Comparison of ENCODE assay signal across 23 cellular contexts in the genomic region with DNA sequence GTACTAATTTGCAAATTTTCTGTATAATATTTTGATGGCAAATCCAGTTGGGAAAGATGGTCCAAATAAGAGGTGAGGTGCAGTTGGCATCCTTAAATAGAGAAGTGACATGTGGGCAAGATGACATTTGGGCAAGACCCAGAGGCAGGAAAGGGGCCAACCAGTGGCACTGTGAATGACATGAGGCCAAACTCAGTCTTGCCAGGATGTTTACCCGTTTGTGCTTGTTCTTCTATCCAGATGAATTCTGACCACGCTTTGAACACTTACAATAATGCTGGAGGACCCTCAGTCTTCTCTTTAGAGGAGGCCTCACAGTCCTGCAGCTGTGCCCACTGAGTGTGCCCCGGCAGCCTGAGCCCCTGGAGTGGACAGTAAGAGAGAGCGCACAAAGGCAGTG. TPM values are rescaled to one million over a fixed set of nuclear protein-coding genes. Genes with fewer than 3 reads are reported as not detected.
DNase-seq lines count a peak whose midpoint lies in the region; ATAC-seq, FAIRE-seq and TF ChIP-seq lines count a peak whose summit lies in the region.
"Had no signal": no experiment of that assay in that cellular context is flagged by ENCODE, and none has a peak within 500 bp of the region (broad histone marks: within the 10 kb centered on the region; RNA-seq: fewer than 3 reads in every experiment).

No MANE protein-coding gene starts in this region.

- no peak for TF ChIP-seq POLR2A in HCT116 (IDR thresholded peaks at IDR 0.05; ENCODE audit: borderline replicate concordance, extremely low read depth, insufficient read depth, insufficient read length)
- no peak for TF ChIP-seq POLR2A in K562 (conservative IDR thresholded peaks at IDR 0.05)

- POLR2A ChIA-PET in HCT116 (lab: Charles Lee), result no interaction called here
- POLR2A ChIA-PET in K562 (lab: Yijun Ruan, JAX), result no interaction called here

- CTCF ChIA-PET in HCT116 (lab: Charles Lee), result no interaction called here
- CTCF ChIA-PET in K562 (lab: Yijun Ruan, JAX; ENCODE audit: low intra/inter-chr PET ratio), result no interaction called here

- TF ChIP-seq RAD21 in HCT116 (IDR thresholded peaks at IDR 0.05; ENCODE audit: low read depth) (no peak), K562 (CRISPR knock-in tag; conservative IDR thresholded peaks at IDR 0.05 in 1 of 2, IDR thresholded peaks at IDR 0.05 in 1 of 2) (no peak)

- ATAC-seq in HCT116 (peak; percentile 49), K562 (no peak; the same call in 2 of the 3 replicates), foreskin keratinocyte (no peak)
- ATAC-seq: activated CD4-positive, CD25-positive, alpha-beta regulatory T cell treated with anti-CD3 and anti-CD28 coated beads, Interleukin-2, amount 50 U/mL, for 24 hours; activated CD8-positive, alpha-beta T cell treated with anti-CD3 and anti-CD28 coated beads, Interleukin-2, amount 10 ng/mL, durations not matched to agents 7 days and 5 days; activated T-cell treated with anti-CD3 and anti-CD28 coated beads, Interleukin-2, amount 50 U/mL, for 4 hours; stimulated activated naive B cell treated with anti-CD40 and anti-IgM and Interleukin-4, amounts not matched to agents 10 μg/mL and 1 μg/mL and 100 μg/mL, for 72 hours had no signal

- in situ Hi-C loops in K562 (cut with MboI), result no loop called here

- TF ChIP-seq CTCF in HCT116 (IDR thresholded peaks at IDR 0.05 in 2 of 3, conservative IDR thresholded peaks at IDR 0.05 in 1 of 3; ENCODE audit: borderline replicate concordance in 1 of 3, insufficient read depth in 1 of 3, low read depth in 2 of 3, low read length in 2 of 3), result no peak
- no peak for TF ChIP-seq CTCF in K562 (IDR thresholded peaks at IDR 0.05 in 2 of 3, conservative IDR thresholded peaks at IDR 0.05 in 1 of 3; ENCODE audit: insufficient read depth in 2 of 3, low read depth in 1 of 3, low read length in 3 of 3)
- TF ChIP-seq CTCF in foreskin keratinocyte (conservative IDR thresholded peaks at IDR 0.05), result no peak

- no peaks in the 10 kb centered on the region for H3K79me2 ChIP-seq in HCT116 (ENCODE audit: insufficient read depth, low read length)
- no peaks in the 10 kb centered on the region for H3K79me2 ChIP-seq in K562 (ENCODE audit: control insufficient read depth, insufficient read depth, low read length)

- H3K27me3 ChIP-seq in HCT116 (ENCODE audit: insufficient read depth, low read length) (no peaks in the 10 kb centered on the region), K562 (ENCODE audit: control insufficient read depth in 2 of 2, insufficient read depth in 2 of 2, low read length in 2 of 2) (peaks cover 8 to 13% of the 10 kb centered on the region in 2 experiments; a peak in 4 of 5 replicates), foreskin keratinocyte (no peaks in the 10 kb centered on the region), skeletal muscle tissue (ENCODE audit: control insufficient read depth in 3 of 3, insufficient read depth in 3 of 3, low read length in 3 of 3) (no peaks in the 10 kb centered on the region), SJCRH30 (no peaks in the 10 kb centered on the region)
- H3K27me3 ChIP-seq: Peyer's patch, right lobe of liver had no signal

- no peaks in the 10 kb centered on the region for H3K9me2 ChIP-seq in HCT116 (ENCODE audit: insufficient read depth)

- H3K36me3 ChIP-seq in HCT116 (ENCODE audit: control insufficient read depth in 1 of 2, insufficient read depth in 2 of 2, low read length in 2 of 2), result no peaks in the 10 kb centered on the region
- no peaks in the 10 kb centered on the region for H3K36me3 ChIP-seq in K562 (ENCODE audit: control insufficient read depth, insufficient read depth, low read length)
- no peaks in the 10 kb centered on the region for H3K36me3 ChIP-seq in skeletal muscle tissue (ENCODE audit: control insufficient read depth in 3 of 3, insufficient read depth in 3 of 3, low read length in 3 of 3)
- no peaks in the 10 kb centered on the region for H3K36me3 ChIP-seq in SJCRH30
- H3K36me3 ChIP-seq: Peyer's patch, right lobe of liver had no signal

- WGBS in K562 (ENCODE audit: insufficient coverage, low coverage, missing lambda C conversion rate), result 12% methylated on average over 4 of the region's 4 CpGs

- H3K4me3 ChIP-seq in HCT116 (replicated peaks in 1 of 2; ENCODE audit: low read depth in 1 of 2, low read length in 2 of 2) (peak overlapping the region in 1 of 2 experiments; percentile 37; a peak in 1 of 4 replicates), K562 (no peak overlapping the region), skeletal muscle tissue (ENCODE audit: low read length in 3 of 3) (no peak overlapping the region), SJCRH30 (no peak overlapping the region)
- H3K4me3 ChIP-seq: Peyer's patch, right lobe of liver had no signal

- no TSS peak for BruUV-seq in HCT116 (replicated peaks; lab: Mats Ljungman, UMichigan)
- BruUV-seq in K562 (replicated peaks; lab: Mats Ljungman, UMichigan), result no TSS peak

- RAD21 ChIA-PET in HCT116 (lab: Charles Lee; ENCODE audit: low non-redundant PET in 1 of 2, low total read pairs in 2 of 2, uncharacterized antibody in 2 of 2, unreplicated experiment in 2 of 2), result no interaction called here

- no peak for TF ChIP-seq EP300 in K562 (IDR thresholded peaks at IDR 0.05; ENCODE audit: low read length)

- H2AFZ ChIP-seq in HCT116 (ENCODE audit: low read depth, low read length, poor library complexity, severe bottlenecking) (peak overlapping the region; percentile 47), K562 (ENCODE audit: low read depth, low read length) (peak overlapping the region; percentile 49; the same call in 1 of the 2 replicates)

- H4K20me1 ChIP-seq in HCT116 (ENCODE audit: insufficient read depth) (no peaks in the 10 kb centered on the region), K562 (replicated peaks; ENCODE audit: control insufficient read depth, insufficient read depth, low read length) (no peaks in the 10 kb centered on the region)

- no peak for DNase-seq in HCT116 (ENCODE audit: low read depth, low spot score)
- no peak for DNase-seq in K562 (ENCODE audit: extremely low read depth in 1 of 4, low spot score in 3 of 4)
- DNase-seq in foreskin keratinocyte, result no peak
- no peak for DNase-seq in NCI-H1694 treated with DMSO at 0.1 percent for 48 hours (lab: John Stamatoyannopoulos, UW)
- no peak for DNase-seq in COLO829 (ENCODE audit: low spot score)
- no peak for DNase-seq in SJCRH30
- no peak for DNase-seq in NOMO-1 treated with DMSO at 0.1 percent for 48 hours (lab: John Stamatoyannopoulos, UW; ENCODE audit: unreplicated experiment)
- DNase-seq: activated CD8-positive, alpha-beta T cell treated with anti-CD3 and anti-CD28 coated beads, Interleukin-2, amount 10 ng/mL, durations not matched to agents 7 days and 5 days; activated naive CD4-positive, alpha-beta T cell treated with anti-CD3 and anti-CD28 coated beads, Interleukin-2, amount 50 U/mL, for 16 hours; activated T-cell treated with anti-CD3 and anti-CD28 coated beads, Interleukin-2, amount 50 U/mL, for 4 hours; DMS79 treated with DMSO at 0.1 percent for 48 hours; islet precursor cell; NCI-H1048; NCI-H2029; right lobe of liver; stimulated activated CD4-positive, alpha-beta T cell treated with anti-CD3 and anti-CD28 coated beads, Interleukin-1b, Interleukin-23, amount 100 ng/mL, for 48 hours; stimulated activated naive B cell treated with anti-CD40 and anti-IgM and Interleukin-4, amounts not matched to agents 10 μg/mL and 1 μg/mL and 100 μg/mL, for 72 hours had no signal

- FAIRE-seq in K562 (lab: Jason Lieb, UNC), result no peak
- FAIRE-seq: GM12892 had no signal

- intact Hi-C loops in HCT116 (cut with micrococcal nuclease) (loop anchor here (5.0 kb wide), 1 partner anchor 165 kb away; no protein-coding TSS in a partner anchor), K562 (cut with micrococcal nuclease) (no loop called here)

- no peaks in the 10 kb centered on the region for H3K9me3 ChIP-seq in HCT116 (ENCODE audit: control insufficient read depth in 1 of 2, insufficient read depth in 1 of 2, low read depth in 1 of 2, low read length in 2 of 2)
- H3K9me3 ChIP-seq in K562 (replicated peaks; ENCODE audit: control insufficient read depth, insufficient read depth, low read depth, low read length), result no peaks in the 10 kb centered on the region
- H3K9me3 ChIP-seq in skeletal muscle tissue (ENCODE audit: control insufficient read depth in 3 of 3, low read length in 3 of 3), result no peaks in the 10 kb centered on the region
- H3K9me3 ChIP-seq in SJCRH30 (replicated peaks), result no peaks in the 10 kb centered on the region
- H3K9me3 ChIP-seq: Peyer's patch, right lobe of liver had no signal

- no peaks in the 10 kb centered on the region for H3K9me1 ChIP-seq in K562 (ENCODE audit: control insufficient read depth, insufficient read depth, low read length)

- peak overlapping the region; percentile 34; the same call in 1 of the 2 replicates for H3K9ac ChIP-seq in HCT116 (ENCODE audit: low read length)
- no peak overlapping the region for H3K9ac ChIP-seq in K562 (ENCODE audit: insufficient read depth in 1 of 2, low read depth in 2 of 2, low read length in 2 of 2)
- no peak overlapping the region for H3K9ac ChIP-seq in skeletal muscle tissue (ENCODE audit: low read depth in 1 of 3, low read length in 3 of 3)
- H3K9ac ChIP-seq: KMS-11 had no signal

- H3K27ac ChIP-seq in HCT116 (ENCODE audit: low read depth, low read length), result no peak overlapping the region
- H3K27ac ChIP-seq in K562 (ENCODE audit: extremely low read depth, low read depth, low read length), result no peak overlapping the region; the same call in 2 of the 3 replicates
- peak overlapping the region; percentile 84 for H3K27ac ChIP-seq in foreskin keratinocyte
- peak overlapping the region; percentile 28 for H3K27ac ChIP-seq in skeletal muscle tissue (ENCODE audit: low read depth, low read length)
- H3K27ac ChIP-seq in SJCRH30, result no peak overlapping the region
- H3K27ac ChIP-seq: KMS-11, right lobe of liver had no signal

- peaks cover 0 to 21% of the 10 kb centered on the region in 2 experiments; a peak in 2 of 4 replicates for H3K4me1 ChIP-seq in HCT116 (ENCODE audit: control insufficient read depth in 1 of 2, insufficient read depth in 2 of 2, low read length in 2 of 2)
- no peaks in the 10 kb centered on the region; a peak in 2 of 5 replicates for H3K4me1 ChIP-seq in K562 (replicated peaks in 1 of 2; ENCODE audit: control insufficient read depth in 2 of 2, insufficient read depth in 2 of 2, low read length in 2 of 2)
- H3K4me1 ChIP-seq in foreskin keratinocyte, result peaks cover 12% of the 10 kb centered on the region
- peaks cover 47 to 58% (median 52%) of the 10 kb centered on the region in 3 donors for H3K4me1 ChIP-seq in skeletal muscle tissue (ENCODE audit: control insufficient read depth in 3 of 3, insufficient read depth in 3 of 3, low read length in 3 of 3)
- H3K4me1 ChIP-seq in SJCRH30, result no peaks in the 10 kb centered on the region

- H3K4me2 ChIP-seq in HCT116 (ENCODE audit: low read length) (peak overlapping the region; percentile 77), K562 (ENCODE audit: insufficient read depth, low read length) (no peak overlapping the region)
- H3K4me2 ChIP-seq: KMS-11 had no signal

RNA-seq across cellular contexts. Expression of gene KCNMA1, which starts 45.1 kb away (rescaled TPM):
- total RNA-seq in HCT116 (2021; ENCODE audit: unreplicated experiment) (0.49 TPM), K562 (2014; rRNA removed) (0.20 TPM in 1 of 2 replicates, not detected in the other), K562 (2014; rRNA removed; fragmentation: Illumina TruSeq; extraction: Trizol) (0.15 and 0.41 TPM in 2 replicates), K562 (2015; rRNA removed; fragmentation: Illumina TruSeq; extraction: Trizol) (0.08 and 0.18 TPM in 2 replicates), K562 (2021) (0.27 and 0.95 TPM in 2 replicates), foreskin keratinocyte (2.8 and 3.9 TPM in 2 replicates), skeletal muscle tissue (18.8 TPM)
- not detected in 2 replicates for polyA plus RNA-seq in HCT116 (2012)
- 0.69 and 1.8 TPM in 2 replicates for total RNA-seq in K562 (2011; cell fraction: chromatin; rRNA removed; ENCODE audit: low replicate concordance)
- total RNA-seq in K562 (2011; cell fraction: nucleolus; rRNA removed), result 0.50 and 0.79 TPM in 2 replicates
- total RNA-seq in K562 (2011; cell fraction: nucleoplasm; rRNA removed), result 0.46 and 0.81 TPM in 2 replicates
- polyA plus RNA-seq in K562 (2011; rRNA removed) (0.01 and 0.04 TPM in 2 replicates), K562 (2014; fragmentation: Illumina TruSeq; extraction: Trizol) (0.04 and 0.06 TPM in 2 replicates), K562 (2014; fragmentation: Nextera tagmentation; extraction: Ambion mirVana) (not detected), K562 (2014; rRNA removed) (not detected in 2 replicates), foreskin keratinocyte (4.3 TPM in 2 replicates)
- 0.01 TPM in 1 of 2 replicates, not detected in the other for polyA plus RNA-seq in K562 (2011; cell fraction: cytosol; rRNA removed)
- 0.11 and 0.13 TPM in 2 replicates for polyA plus RNA-seq in K562 (2011; cell fraction: nucleus; rRNA removed)
- polyA plus RNA-seq in K562 (2012), result 0.04 and 0.84 TPM in 2 replicates
- polyA minus RNA-seq in K562 (2011; rRNA and poly(A)+ RNA removed), result 0.12 and 0.14 TPM in 2 replicates
- not detected in 2 replicates for polyA minus RNA-seq in K562 (2011; cell fraction: cytosol; rRNA and poly(A)+ RNA removed)
- 0.13 and 0.33 TPM in 2 replicates for polyA minus RNA-seq in K562 (2011; cell fraction: nucleus; rRNA and poly(A)+ RNA removed)
- total RNA-seq in SJCRH30 (2014; rRNA removed; shearing (Covaris generic)), result 0.33 and 0.69 TPM in 2 replicates
- total RNA-seq: lung microvascular endothelial cell had no signal

Comparison
In these comparisons a context has a peak if more than half of its experiments do, and no peak if none do; other contexts are left out.
1. H3K27ac ChIP-seq: peak in foreskin keratinocyte (single experiment) and skeletal muscle tissue (single experiment); none in HCT116 (single experiment), K562 (single experiment) and SJCRH30 (single experiment).